Comparison of ENCODE assay signal across 14 cellular contexts in the genomic region with DNA sequence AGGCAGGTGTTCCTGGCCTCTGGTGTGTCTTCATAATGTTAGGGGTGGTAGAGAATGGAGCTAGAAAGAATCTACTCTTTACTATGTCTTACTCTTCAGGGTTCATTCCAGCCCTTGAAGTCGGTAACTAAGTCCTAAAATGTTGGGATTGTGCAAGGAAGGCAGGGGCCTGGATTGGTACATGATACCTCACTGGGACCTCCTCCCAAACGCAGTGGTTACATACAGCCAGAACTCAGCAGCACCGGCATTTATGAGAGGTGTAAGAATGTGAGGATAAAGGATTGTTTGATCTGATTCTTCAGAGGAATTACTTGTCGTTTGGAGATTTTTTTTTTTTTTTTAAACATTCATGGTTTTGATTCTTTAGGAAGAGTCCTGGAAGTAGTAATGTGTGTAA. TPM values are rescaled to one million over a fixed set of nuclear protein-coding genes. Genes with fewer than 3 reads are reported as not detected.
DNase-seq lines count a peak whose midpoint lies in the region; ATAC-seq and TF ChIP-seq lines count a peak whose summit lies in the region.
"Had no signal": no experiment of that assay in that cellular context is flagged by ENCODE, and none has a peak within 500 bp of the region (broad histone marks: within the 10 kb centered on the region; RNA-seq: fewer than 3 reads in every experiment).

No MANE protein-coding gene starts in this region.

- H3K27ac Mint-ChIP-seq in naive thymus-derived CD4-positive, alpha-beta T cell: peak overlapping the region; percentile 36 to 94 (median 78)

- H3K36me3 ChIP-seq in right atrium auricular region (peaks cover 51% of the 10 kb centered on the region), ascending aorta (peaks cover 0 to 28% of the 10 kb centered on the region in 2 donors), vagina (peaks cover 0 to 36% of the 10 kb centered on the region in 2 donors)
- peaks cover 7 to 65% (median 21%) of the 10 kb centered on the region in 3 experiments for H3K36me3 ChIP-seq in naive thymus-derived CD4-positive, alpha-beta T cell (ENCODE audit: control insufficient read depth in 2 of 3, insufficient read depth in 3 of 3, low read length in 3 of 3)

- DNase-seq in right atrium auricular region (ENCODE audit: low spot score): no peak
- DNase-seq in Right ventricle myocardium inferior (ENCODE audit: missing footprints): no peak
- peak in 1 of 2 donors; percentile 51 for DNase-seq in ascending aorta (ENCODE audit: low spot score in 2 of 2)
- no peak for DNase-seq in naive thymus-derived CD4-positive, alpha-beta T cell
- no peak for DNase-seq in vagina (ENCODE audit: extremely low spot score in 2 of 2)
- no peak for DNase-seq in NCI-H1417 (lab: John Stamatoyannopoulos, UW)
- DNase-seq: NCI-H187, OCI-M1, upper lobe of right lung had no signal

- no peaks in the 10 kb centered on the region for H3K9me3 ChIP-seq in right atrium auricular region
- no peaks in the 10 kb centered on the region for H3K9me3 ChIP-seq in ascending aorta
- no peaks in the 10 kb centered on the region for H3K9me3 ChIP-seq in naive thymus-derived CD4-positive, alpha-beta T cell (ENCODE audit: control insufficient read depth in 2 of 3, low read length in 3 of 3)
- H3K9me3 ChIP-seq in vagina: no peaks in the 10 kb centered on the region
- H3K9me3 ChIP-seq: neutrophil, upper lobe of right lung had no signal

- H3K4me1 ChIP-seq in right atrium auricular region (peaks cover 0 to 64% of the 10 kb centered on the region in 2 donors), ascending aorta (peaks cover 24 to 32% of the 10 kb centered on the region in 2 donors), vagina (peaks cover 76% of the 10 kb centered on the region)
- peaks cover 6 to 13% of the 10 kb centered on the region in 2 donors for H3K4me1 ChIP-seq in naive thymus-derived CD4-positive, alpha-beta T cell (ENCODE audit: control insufficient read depth in 2 of 2, insufficient read depth in 2 of 2, low read length in 2 of 2)

- intact Hi-C loops in Right ventricle myocardium inferior (cut with DNase I) (loop anchor here (2.0 kb wide), 1 partner anchor 118 kb away; the partner anchor contains the start of gene SAMD8), ascending aorta (cut with DNase I) (loop anchor here (1.0 kb wide), 1 partner anchor 41 kb away; no protein-coding TSS in a partner anchor), vagina (cut with DNase I) (loop anchor here (10.0 kb wide), 1 partner anchor 404 kb away; the partner anchor contains the start of gene KAT6B)
- intact Hi-C loops in naive thymus-derived CD4-positive, alpha-beta T cell (cut with micrococcal nuclease): loop anchor here in 1 of 2 donors (1.0 kb wide), 1 partner anchor 403 kb away; the partner anchor contains the start of gene KAT6B

- H3K27ac ChIP-seq in right atrium auricular region: peak overlapping the region; percentile 20 to 39
- H3K27ac ChIP-seq in ascending aorta: peak overlapping the region; percentile 13 to 48
- peak overlapping the region; percentile 52 for H3K27ac ChIP-seq in naive thymus-derived CD4-positive, alpha-beta T cell (ENCODE audit: low read depth, low read length)
- peak overlapping the region; percentile 87 for H3K27ac ChIP-seq in vagina
- H3K27ac ChIP-seq: C4-2B, upper lobe of right lung had no signal

- TF ChIP-seq POLR2A in vagina (IDR thresholded peaks at IDR 0.05): no peak

- H3K9me3 Mint-ChIP-seq in naive thymus-derived CD4-positive, alpha-beta T cell: no peaks in the 10 kb centered on the region

- no peak for ATAC-seq in Right ventricle myocardium inferior
- ATAC-seq in naive thymus-derived CD4-positive, alpha-beta T cell: no peak
- ATAC-seq in GM18907 (IDR thresholded peaks at IDR 0.05; ENCODE audit: unreplicated experiment): no peak
- ATAC-seq in GM19455 (IDR thresholded peaks at IDR 0.05; ENCODE audit: unreplicated experiment): no peak
- ATAC-seq: GM12878, upper lobe of right lung had no signal

- H3K36me3 Mint-ChIP-seq in naive thymus-derived CD4-positive, alpha-beta T cell: peaks cover 9 to 26% (median 21%) of the 10 kb centered on the region in 5 donors

- H3K27me3 Mint-ChIP-seq in naive thymus-derived CD4-positive, alpha-beta T cell: no peaks in the 10 kb centered on the region

- POLR2A ChIA-PET in naive thymus-derived CD4-positive, alpha-beta T cell (lab: Charles Lee): interaction anchor here (0.6 to 6.5 kb wide), 2 partner anchors 18 to 25 kb away, joined by 3 to 49 read pairs; partner anchors contain the start of gene VDAC2

- TF ChIP-seq CTCF in right atrium auricular region (IDR thresholded peaks at IDR 0.05) (no peak), ascending aorta (IDR thresholded peaks at IDR 0.05) (no peak), vagina (IDR thresholded peaks at IDR 0.05) (no peak)

- H3K4me3 Mint-ChIP-seq in naive thymus-derived CD4-positive, alpha-beta T cell: no peak overlapping the region

- no peaks in the 10 kb centered on the region for H3K27me3 ChIP-seq in right atrium auricular region
- no peaks in the 10 kb centered on the region for H3K27me3 ChIP-seq in ascending aorta
- H3K27me3 ChIP-seq in naive thymus-derived CD4-positive, alpha-beta T cell (ENCODE audit: control insufficient read depth in 2 of 2, insufficient read depth in 2 of 2, low read length in 2 of 2): no peaks in the 10 kb centered on the region
- no peaks in the 10 kb centered on the region for H3K27me3 ChIP-seq in vagina
- H3K27me3 ChIP-seq: neutrophil, upper lobe of right lung had no signal

- CTCF ChIA-PET in naive thymus-derived CD4-positive, alpha-beta T cell (lab: Charles Lee): interaction anchor here (0.7 to 3.8 kb wide), 6 partner anchors 14 to 41 kb away, joined by 3 to 18 read pairs (median 4); partner anchors contain the start of gene VDAC2

- H3K4me1 Mint-ChIP-seq in naive thymus-derived CD4-positive, alpha-beta T cell: peaks cover 25 to 63% (median 52%) of the 10 kb centered on the region in 7 donors

- no peak overlapping the region for H3K4me3 ChIP-seq in right atrium auricular region
- H3K4me3 ChIP-seq in ascending aorta: no peak overlapping the region
- no peak overlapping the region for H3K4me3 ChIP-seq in naive thymus-derived CD4-positive, alpha-beta T cell (ENCODE audit: low read length)
- no peak overlapping the region for H3K4me3 ChIP-seq in vagina
- H3K4me3 ChIP-seq: GM12878, upper lobe of right lung had no signal

RNA-seq across cellular contexts. Expression of gene COMTD1, which starts 6.9 kb away (rescaled TPM):
- 10 to 100 TPM; 44.1 to 52.4 TPM for total RNA-seq in right atrium auricular region
- 32.3 TPM for total RNA-seq in Right ventricle myocardium inferior
- 85.5 TPM for total RNA-seq in ascending aorta
- 10 to 100 TPM; 10.1 to 29.2 (median 15.8) TPM for total RNA-seq in naive thymus-derived CD4-positive, alpha-beta T cell
- 10 to 100 TPM in 1 of 2 donors, 1 to 10 TPM in 1; 8.8 to 14.8 TPM for polyA plus RNA-seq in naive thymus-derived CD4-positive, alpha-beta T cell
- total RNA-seq in vagina: 80.0 TPM

RNA-seq across cellular contexts. Expression of gene VDAC2, which starts 18.2 kb away (rescaled TPM):
- total RNA-seq in right atrium auricular region (100 to 1,000 TPM; 278 to 454 TPM), Right ventricle myocardium inferior (470 TPM), ascending aorta (14.4 TPM), vagina (127 TPM)
- 100 to 1,000 TPM in 3 of 5 experiments, 10 to 100 TPM in 2; 82.8 to 138 (median 121) TPM for total RNA-seq in naive thymus-derived CD4-positive, alpha-beta T cell
- 100 to 1,000 TPM; 170 to 193 TPM for polyA plus RNA-seq in naive thymus-derived CD4-positive, alpha-beta T cell

Comparison
In these comparisons a context has a peak if more than half of its experiments do, and no peak if none do; other contexts are left out.
1. H3K27ac ChIP-seq: peak in every context shown above with its lines; median percentile 87 in vagina; 52 in naive thymus-derived CD4-positive, alpha-beta T cell; 30 in ascending aorta; 30 in right atrium auricular region.